Comparison of ENCODE assay signal across 10 cellular contexts in genomic region chr1:40241372-40241771, GRCh38. TPM values are rescaled to one million over a fixed set of nuclear protein-coding genes. Genes with fewer than 3 reads are reported as not detected.
DNase-seq lines count a peak whose midpoint lies in the region; ATAC-seq and TF ChIP-seq lines count a peak whose summit lies in the region.
"Had no signal": no experiment of that assay in that cellular context is flagged by ENCODE, and none has a peak within 500 bp of the region (broad histone marks: within the 10 kb centered on the region; RNA-seq: fewer than 3 reads in every experiment).

No MANE protein-coding gene starts in this region.

- no peak overlapping the region for H3K9ac ChIP-seq in smooth muscle cell (ENCODE audit: low read depth)

- H3K4me3 ChIP-seq in smooth muscle cell (no peak overlapping the region), sigmoid colon (no peak overlapping the region)

- H3K27me3 ChIP-seq in smooth muscle cell (ENCODE audit: low read depth) (no peaks in the 10 kb centered on the region), sigmoid colon (no peaks in the 10 kb centered on the region)

- H3K4me2 ChIP-seq in smooth muscle cell: peak overlapping the region; percentile 32

- TF ChIP-seq POLR2A in sigmoid colon (IDR thresholded peaks at IDR 0.05): no peak

- CTCF ChIA-PET in activated CD8-positive, alpha-beta T cell treated with anti-CD3 and anti-CD28 coated beads for 36 hours (lab: Charles Lee): interaction anchor here (0.7 to 3.6 kb wide), 12 partner anchors 9 to 163 kb away, joined by 3 to 17 read pairs (median 4); no protein-coding TSS in a partner anchor

- H3K79me2 ChIP-seq in smooth muscle cell (ENCODE audit: low read depth): no peaks in the 10 kb centered on the region

- H3F3A ChIP-seq in smooth muscle cell (ENCODE audit: low read depth): peaks cover 24% of the 10 kb centered on the region

- H3K36me3 ChIP-seq in smooth muscle cell (ENCODE audit: low read depth) (peaks cover 11% of the 10 kb centered on the region), sigmoid colon (peaks cover 0 to 32% (median 16%) of the 10 kb centered on the region in 4 donors)

- TF ChIP-seq CTCF in activated CD8-positive, alpha-beta T cell treated with anti-CD3 and anti-CD28 coated beads for 36 hours (IDR thresholded peaks at IDR 0.05): no peak
- TF ChIP-seq CTCF in smooth muscle cell (IDR thresholded peaks at IDR 0.05; ENCODE audit: borderline replicate concordance, insufficient read depth, poor library complexity, severe bottlenecking) (no peak), sigmoid colon (IDR thresholded peaks at IDR 0.05) (no peak)

- peaks cover 57% of the 10 kb centered on the region for H3K4me1 Mint-ChIP-seq in activated CD4-positive, alpha-beta T cell treated with anti-CD3 and anti-CD28 coated beads, Interleukin-2, amount 10 ng/mL, durations not matched to agents 24 days and 14 days
- H3K4me1 Mint-ChIP-seq in activated CD8-positive, alpha-beta T cell treated with anti-CD3 and anti-CD28 coated beads for 36 hours (ENCODE audit: low read depth): peaks cover 39% of the 10 kb centered on the region
- H3K4me1 Mint-ChIP-seq: nephron had no signal

- peak overlapping the region; percentile 54 for H3K4me3 Mint-ChIP-seq in activated CD4-positive, alpha-beta T cell treated with anti-CD3 and anti-CD28 coated beads, Interleukin-2, amount 10 ng/mL, durations not matched to agents 24 days and 14 days
- no peak overlapping the region for H3K4me3 Mint-ChIP-seq in activated CD8-positive, alpha-beta T cell treated with anti-CD3 and anti-CD28 coated beads for 36 hours
- H3K4me3 Mint-ChIP-seq: nephron had no signal

- H3K36me3 Mint-ChIP-seq in activated CD4-positive, alpha-beta T cell treated with anti-CD3 and anti-CD28 coated beads, Interleukin-2, amount 10 ng/mL, durations not matched to agents 24 days and 14 days (ENCODE audit: low read depth): peaks cover 47% of the 10 kb centered on the region
- H3K36me3 Mint-ChIP-seq in activated CD8-positive, alpha-beta T cell treated with anti-CD3 and anti-CD28 coated beads for 36 hours (ENCODE audit: low read depth): peaks cover 38% of the 10 kb centered on the region

- no peak for DNase-seq in activated CD4-positive, alpha-beta T cell treated with anti-CD3 and anti-CD28 coated beads, Interleukin-2, amount 10 ng/mL, durations not matched to agents 24 days and 14 days
- DNase-seq in activated CD4-positive, alpha-beta T cell treated with anti-CD3 and anti-CD28 coated beads, Interleukin-2, amount 50 U/mL, for 4 hours: no peak
- no peak for DNase-seq in activated CD8-positive, alpha-beta T cell treated with anti-CD3 and anti-CD28 coated beads for 36 hours
- no peak for DNase-seq in smooth muscle cell (lab: John Stamatoyannopoulos, UW; ENCODE audit: unreplicated experiment)
- DNase-seq in sigmoid colon: no peak
- DNase-seq in superior temporal gyrus (ENCODE audit: extremely low spot score): no peak
- no peak for DNase-seq in stimulated activated naive CD4-positive, alpha-beta T cell (lab: John Stamatoyannopoulos, UW)
- DNase-seq: NCI-H2227 treated with DMSO at 0.1 percent for 48 hours had no signal

- H3K27ac ChIP-seq in smooth muscle cell (ENCODE audit: low read depth): peak overlapping the region; percentile 70
- H3K27ac ChIP-seq in sigmoid colon: no peak overlapping the region

- H3K9me3 ChIP-seq in smooth muscle cell (replicated peaks; ENCODE audit: low read depth) (no peaks in the 10 kb centered on the region), sigmoid colon (no peaks in the 10 kb centered on the region)

- ATAC-seq in HG03066 (IDR thresholded peaks at IDR 0.05; ENCODE audit: low read depth, unreplicated experiment): peak; percentile 21
- ATAC-seq in activated CD8-positive, alpha-beta T cell treated with anti-CD3 and anti-CD28 coated beads for 36 hours: peak; percentile 31

- H3K27ac Mint-ChIP-seq in activated CD4-positive, alpha-beta T cell treated with anti-CD3 and anti-CD28 coated beads, Interleukin-2, amount 10 ng/mL, durations not matched to agents 24 days and 14 days: peak overlapping the region; percentile 87
- peak overlapping the region; percentile 87 for H3K27ac Mint-ChIP-seq in activated CD8-positive, alpha-beta T cell treated with anti-CD3 and anti-CD28 coated beads for 36 hours
- H3K27ac Mint-ChIP-seq: nephron had no signal

- intact Hi-C loops in activated CD4-positive, alpha-beta T cell treated with anti-CD3 and anti-CD28 coated beads, Interleukin-2, amount 10 ng/mL, durations not matched to agents 24 days and 14 days (cut with micrococcal nuclease): loop anchor here (1.0 to 5.0 kb wide), 5 partner anchors 9 to 79 kb away; partner anchors contain the start of gene RLF
- intact Hi-C loops in activated CD8-positive, alpha-beta T cell treated with anti-CD3 and anti-CD28 coated beads for 36 hours (cut with micrococcal nuclease): no loop called here
- intact Hi-C loops in sigmoid colon (cut with DNase I): no loop called here

- TF ChIP-seq EP300 in sigmoid colon (IDR thresholded peaks at IDR 0.05): no peak

- H3K9me3 Mint-ChIP-seq in activated CD4-positive, alpha-beta T cell treated with anti-CD3 and anti-CD28 coated beads, Interleukin-2, amount 10 ng/mL, durations not matched to agents 24 days and 14 days: no peaks in the 10 kb centered on the region
- no peaks in the 10 kb centered on the region for H3K9me3 Mint-ChIP-seq in activated CD8-positive, alpha-beta T cell treated with anti-CD3 and anti-CD28 coated beads for 36 hours
- H3K9me3 Mint-ChIP-seq: nephron had no signal

- H3K4me1 ChIP-seq in smooth muscle cell (ENCODE audit: low read depth) (no peaks in the 10 kb centered on the region), sigmoid colon (no peaks in the 10 kb centered on the region)

- POLR2A ChIA-PET in activated CD8-positive, alpha-beta T cell treated with anti-CD3 and anti-CD28 coated beads for 36 hours (lab: Charles Lee): interaction anchor here (0.6 to 2.1 kb wide), 12 partner anchors 9 to 209 kb away, joined by 3 to 7 read pairs (median 4); partner anchors contain the start of gene ZFP69B

- H4K20me1 ChIP-seq in smooth muscle cell (ENCODE audit: low read depth): peaks cover 27% of the 10 kb centered on the region

- H2AFZ ChIP-seq in smooth muscle cell (ENCODE audit: low read depth): no peak overlapping the region

- H3K27me3 Mint-ChIP-seq in activated CD4-positive, alpha-beta T cell treated with anti-CD3 and anti-CD28 coated beads, Interleukin-2, amount 10 ng/mL, durations not matched to agents 24 days and 14 days: no peaks in the 10 kb centered on the region
- H3K27me3 Mint-ChIP-seq in activated CD8-positive, alpha-beta T cell treated with anti-CD3 and anti-CD28 coated beads for 36 hours: no peaks in the 10 kb centered on the region

- WGBS in smooth muscle cell (ENCODE audit: low lambda C conversion rate): 93% methylated on average over 1 of the region's 1 CpG
- 78 to 91% methylated on average over 1 of the region's 1 CpG for WGBS in sigmoid colon, 2 donors

RNA-seq across cellular contexts. Expression of gene TMCO2, which starts 6.4 kb away (rescaled TPM):
- not detected in 2 replicates for total RNA-seq in activated CD4-positive, alpha-beta T cell treated with anti-CD3 and anti-CD28 coated beads, Interleukin-2, amount 10 ng/mL, durations not matched to agents 24 days and 14 days
- total RNA-seq in activated CD8-positive, alpha-beta T cell treated with anti-CD3 and anti-CD28 coated beads for 36 hours: not detected
- not detected in 2 replicates for total RNA-seq in smooth muscle cell
- not detected in 2 replicates for polyA plus RNA-seq in smooth muscle cell
- not detected for total RNA-seq in sigmoid colon
- polyA plus RNA-seq in sigmoid colon: not detected

RNA-seq across cellular contexts. Expression of gene ZMPSTE24, which starts 16.7 kb away (rescaled TPM):
- 50.4 and 50.8 TPM in 2 replicates for total RNA-seq in activated CD4-positive, alpha-beta T cell treated with anti-CD3 and anti-CD28 coated beads, Interleukin-2, amount 10 ng/mL, durations not matched to agents 24 days and 14 days
- 10 to 100 TPM; 20.1 to 21.2 TPM for total RNA-seq in activated CD8-positive, alpha-beta T cell treated with anti-CD3 and anti-CD28 coated beads for 36 hours
- total RNA-seq in smooth muscle cell: 48.9 and 53.3 TPM in 2 replicates
- polyA plus RNA-seq in smooth muscle cell: 28.8 and 29.8 TPM in 2 replicates
- 10 to 100 TPM; 31.0 to 40.7 (median 40.5) TPM for total RNA-seq in sigmoid colon
- 10 to 100 TPM; 10.8 to 28.0 (median 11.8) TPM for polyA plus RNA-seq in sigmoid colon
